ENCODE assay signal across 9 cellular contexts in genomic region chr12:72141381-72141780, GRCh38.
DNase-seq lines count a peak whose midpoint lies in the region; ATAC-seq and TF ChIP-seq lines count a peak whose summit lies in the region.
"Had no signal": no experiment of that assay in that cellular context is flagged by ENCODE, and none has a peak within 500 bp of the region (broad histone marks: within the 10 kb centered on the region; RNA-seq: fewer than 3 reads in every experiment).

No MANE protein-coding gene starts in this region.

- no peaks in the 10 kb centered on the region; the same call in 1 of the 2 replicates for H3K27me3 Mint-ChIP-seq in WTC11 (ENCODE audit: low read depth)
- H3K27me3 Mint-ChIP-seq: dendritic cell treated with granulocyte-macrophage colony-stimulating factor and Interleukin-4, amounts not matched to agents 40 ng/mL and 50 ng/mL, for 4 days had no signal

- peaks cover 29% of the 10 kb centered on the region for H3K9me3 Mint-ChIP-seq in WTC11
- H3K9me3 Mint-ChIP-seq in stimulated activated effector memory CD8-positive, alpha-beta T cell treated with anti-CD3 and anti-CD28 coated beads, Interleukin-12 subunit alpha, Interleukin-12 subunit beta, amount 100 ng/mL, for 72 hours = no peaks in the 10 kb centered on the region

- no peaks in the 10 kb centered on the region for H3K27me3 ChIP-seq in GM06990 (replicated peaks; ENCODE audit: control insufficient read depth, insufficient read depth, low read length)

- ATAC-seq in GM21367 (IDR thresholded peaks at IDR 0.05; ENCODE audit: unreplicated experiment) (peak; percentile 97), HG03457 (IDR thresholded peaks at IDR 0.05; ENCODE audit: unreplicated experiment) (peak; percentile 99), WTC11 (peak; percentile 49; the same call in 1 of the 2 replicates)
- no peak for ATAC-seq in stimulated activated effector memory CD8-positive, alpha-beta T cell treated with anti-CD3 and anti-CD28 coated beads, Interleukin-12 subunit alpha, Interleukin-12 subunit beta, amount 100 ng/mL, for 72 hours

- H3K36me3 Mint-ChIP-seq in WTC11 = peaks cover 3% of the 10 kb centered on the region
- H3K36me3 Mint-ChIP-seq in stimulated activated effector memory CD8-positive, alpha-beta T cell treated with anti-CD3 and anti-CD28 coated beads, Interleukin-12 subunit alpha, Interleukin-12 subunit beta, amount 100 ng/mL, for 72 hours = no peaks in the 10 kb centered on the region

- no peak overlapping the region for H3K4me3 ChIP-seq in GM06990 (replicated peaks; ENCODE audit: low read depth, low read length)

- CTCF ChIA-PET in WTC11 (lab: Charles Lee) = interaction anchor here (0.6 to 1.2 kb wide), 4 partner anchors 9 to 171 kb away, joined by 3 to 5 read pairs (median 3); no protein-coding TSS in a partner anchor

- POLR2A ChIA-PET in WTC11 (lab: Charles Lee) = no interaction called here

- DNase-seq in GM06990 (ENCODE audit: extremely low read depth, insufficient read length) = peak; percentile 41
- no peak for DNase-seq in WTC11 (ENCODE audit: low spot score)
- no peak for DNase-seq in effector CD8-positive, alpha-beta T cell (lab: John Stamatoyannopoulos, UW)
- DNase-seq in stimulated activated effector memory CD8-positive, alpha-beta T cell treated with anti-CD3 and anti-CD28 coated beads, Interleukin-12 subunit alpha, Interleukin-12 subunit beta, amount 100 ng/mL, for 72 hours (ENCODE audit: low spot score in 2 of 2) = no peak
- DNase-seq in activated T-cell treated with anti-CD3 and anti-CD28 coated beads, Interleukin-2, amount 50 U/mL, for 48 hours = no peak
- no peak for DNase-seq in NCI-H345 treated with DMSO at 0.1 percent for 48 hours (lab: John Stamatoyannopoulos, UW; ENCODE audit: unreplicated experiment)

- H3K4me1 Mint-ChIP-seq in WTC11 = peaks cover 22% of the 10 kb centered on the region
- no peaks in the 10 kb centered on the region for H3K4me1 Mint-ChIP-seq in stimulated activated effector memory CD8-positive, alpha-beta T cell treated with anti-CD3 and anti-CD28 coated beads, Interleukin-12 subunit alpha, Interleukin-12 subunit beta, amount 100 ng/mL, for 72 hours

- H3K36me3 ChIP-seq in GM06990 (ENCODE audit: control insufficient read depth, insufficient read depth, low read length) = no peaks in the 10 kb centered on the region

- no peak overlapping the region for H3K27ac Mint-ChIP-seq in WTC11
- no peak overlapping the region for H3K27ac Mint-ChIP-seq in stimulated activated effector memory CD8-positive, alpha-beta T cell treated with anti-CD3 and anti-CD28 coated beads, Interleukin-12 subunit alpha, Interleukin-12 subunit beta, amount 100 ng/mL, for 72 hours
- H3K27ac Mint-ChIP-seq: dendritic cell treated with granulocyte-macrophage colony-stimulating factor and Interleukin-4, amounts not matched to agents 40 ng/mL and 50 ng/mL, for 4 days had no signal

- H3K4me3 Mint-ChIP-seq in WTC11 = no peak overlapping the region
- H3K4me3 Mint-ChIP-seq in stimulated activated effector memory CD8-positive, alpha-beta T cell treated with anti-CD3 and anti-CD28 coated beads, Interleukin-12 subunit alpha, Interleukin-12 subunit beta, amount 100 ng/mL, for 72 hours = no peak overlapping the region
- H3K4me3 Mint-ChIP-seq: dendritic cell treated with granulocyte-macrophage colony-stimulating factor and Interleukin-4, amounts not matched to agents 40 ng/mL and 50 ng/mL, for 4 days had no signal

- TF ChIP-seq CTCF in GM06990 (IDR thresholded peaks at IDR 0.05; ENCODE audit: insufficient read depth, low read length, poor library complexity, severe bottlenecking) (peak; percentile 41), WTC11 (IDR thresholded peaks at IDR 0.05) (no peak)

TF ChIP-seq in WTC11, 78 proteins besides CTCF, POLR2A, EP300 and RAD21:
- TF ChIP-seq AFF4 (CRISPR knock-in tag; IDR thresholded peaks at IDR 0.05; ENCODE audit: borderline replicate concordance) = no peak
TF ChIP-seq in WTC11: peak in this region for 0.
